ENCODE assay signal across 18 cellular contexts in the genomic region with DNA sequence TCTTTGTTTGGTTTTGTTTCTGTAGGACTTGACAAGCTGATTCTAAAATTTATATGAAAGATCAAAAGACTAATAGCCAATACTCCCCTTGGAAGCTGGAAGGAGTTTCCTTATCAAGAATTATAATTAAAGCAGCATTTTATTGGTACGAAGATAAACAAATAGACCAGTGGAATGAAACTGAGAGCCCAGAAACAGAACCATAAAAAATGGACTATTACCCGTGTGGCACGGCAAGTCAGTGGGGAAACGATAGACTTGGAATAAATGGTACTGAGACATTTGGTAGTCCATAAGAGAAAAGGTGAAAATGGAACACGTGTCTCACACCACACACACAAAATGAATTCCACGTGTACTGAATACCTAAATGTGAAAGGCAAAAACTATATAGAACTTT. TPM values are rescaled to one million over a fixed set of nuclear protein-coding genes. Genes with fewer than 3 reads are reported as not detected.
A peak's percentile ranks its signal among the peaks of the same experiment; 100 is the strongest.
DNase-seq lines count a peak whose midpoint lies in the region; ATAC-seq and TF ChIP-seq lines count a peak whose summit lies in the region.
"Had no signal": no experiment of that assay in that cellular context is flagged by ENCODE, and none has a peak within 500 bp of the region (broad histone marks: within the 10 kb centered on the region; RNA-seq: fewer than 3 reads in every experiment).

No MANE protein-coding gene starts in this region.

- H3K4ac ChIP-seq in mesenchymal stem cell (ENCODE audit: low read depth in 1 of 2, low read length in 2 of 2): no peak overlapping the region

- H2BK12ac ChIP-seq in mesenchymal stem cell (ENCODE audit: low read length in 2 of 2): no peak overlapping the region

- H3K27me3 ChIP-seq in CD8-positive, alpha-beta T cell (ENCODE audit: insufficient read depth, low read length): no peaks in the 10 kb centered on the region
- no peaks in the 10 kb centered on the region for H3K27me3 ChIP-seq in mesenchymal stem cell (ENCODE audit: control insufficient read depth in 1 of 2, insufficient read depth in 1 of 2, low read length in 2 of 2)
- H3K27me3 ChIP-seq: BLaER1, SJCRH30 had no signal

- CTCF ChIA-PET in CD8-positive, alpha-beta T cell (lab: Charles Lee): interaction anchor here (1.9 kb wide), 1 partner anchor 43 kb away, joined by 5 read pairs; the partner anchor contains the start of gene CEP135

- no peak overlapping the region for H3K4me2 ChIP-seq in mesenchymal stem cell (ENCODE audit: low read length, poor library complexity, severe bottlenecking)
- H3K4me2 ChIP-seq: BLaER1, KMS-11 had no signal

- no peaks in the 10 kb centered on the region for H3K9me3 Mint-ChIP-seq in activated T-cell treated with anti-CD3 and anti-CD28 coated beads, Interleukin-2, amount 50 U/mL, for 24 hours
- no peaks in the 10 kb centered on the region for H3K9me3 Mint-ChIP-seq in CD8-positive, alpha-beta T cell

- no peak overlapping the region for H2BK15ac ChIP-seq in mesenchymal stem cell (ENCODE audit: low read depth, poor library complexity, severe bottlenecking)

- no peak overlapping the region for H3K4me3 ChIP-seq in CD8-positive, alpha-beta T cell (ENCODE audit: low read depth, low read length)
- no peak overlapping the region for H3K4me3 ChIP-seq in mesenchymal stem cell (ENCODE audit: insufficient read depth in 1 of 2, low read depth in 1 of 2, low read length in 2 of 2)
- H3K4me3 ChIP-seq: A549, BLaER1, SJCRH30 had no signal

- H2BK120ac ChIP-seq in mesenchymal stem cell (ENCODE audit: low read depth, low read length): no peak overlapping the region

- H3K27me3 Mint-ChIP-seq in activated T-cell treated with anti-CD3 and anti-CD28 coated beads, Interleukin-2, amount 50 U/mL, for 24 hours: no peaks in the 10 kb centered on the region
- H3K27me3 Mint-ChIP-seq in CD8-positive, alpha-beta T cell (ENCODE audit: low read depth): no peaks in the 10 kb centered on the region

- no peaks in the 10 kb centered on the region for H3K36me3 ChIP-seq in CD8-positive, alpha-beta T cell (ENCODE audit: insufficient read depth, low read length)
- peaks cover 3 to 49% of the 10 kb centered on the region in 2 experiments for H3K36me3 ChIP-seq in mesenchymal stem cell (ENCODE audit: control insufficient read depth in 1 of 2, insufficient read depth in 2 of 2, low read depth in 1 of 2, low read length in 2 of 2)

- no peak overlapping the region for H3K4me3 Mint-ChIP-seq in activated T-cell treated with anti-CD3 and anti-CD28 coated beads, Interleukin-2, amount 50 U/mL, for 24 hours
- no peak overlapping the region for H3K4me3 Mint-ChIP-seq in CD8-positive, alpha-beta T cell

- peaks cover 37% of the 10 kb centered on the region for H3K4me1 Mint-ChIP-seq in activated T-cell treated with anti-CD3 and anti-CD28 coated beads, Interleukin-2, amount 50 U/mL, for 24 hours (ENCODE audit: low read depth)
- peaks cover 14% of the 10 kb centered on the region for H3K4me1 Mint-ChIP-seq in CD8-positive, alpha-beta T cell (ENCODE audit: low read depth)

- no peak overlapping the region for H3K23ac ChIP-seq in mesenchymal stem cell (ENCODE audit: low read length in 2 of 2)

- 78% methylated on average over 4 of the region's 6 CpGs for WGBS in mesenchymal stem cell

- H3K9me3 ChIP-seq in CD8-positive, alpha-beta T cell (ENCODE audit: low read length): no peaks in the 10 kb centered on the region
- H3K9me3 ChIP-seq in mesenchymal stem cell (ENCODE audit: control insufficient read depth, low read length): no peaks in the 10 kb centered on the region
- H3K9me3 ChIP-seq: A549, BLaER1, SJCRH30 had no signal

- peaks cover 9% of the 10 kb centered on the region for H3K4me1 ChIP-seq in CD8-positive, alpha-beta T cell (ENCODE audit: insufficient read depth, low read length)
- no peaks in the 10 kb centered on the region for H3K4me1 ChIP-seq in mesenchymal stem cell (ENCODE audit: control insufficient read depth, insufficient read depth, low read depth, low read length)
- H3K4me1 ChIP-seq: BLaER1, SJCRH30 had no signal

- POLR2A ChIA-PET in CD8-positive, alpha-beta T cell (lab: Charles Lee): no interaction called here

- no peaks in the 10 kb centered on the region for H3K79me1 ChIP-seq in mesenchymal stem cell (replicated peaks; ENCODE audit: low read length, poor library complexity, severe bottlenecking)

- no peak for ATAC-seq in CD8-positive, alpha-beta T cell
- ATAC-seq in left colon (peak; percentile 63), GM19328 (IDR thresholded peaks at IDR 0.05; ENCODE audit: unreplicated experiment) (no peak)
- ATAC-seq: A549 had no signal

- no peak overlapping the region for H2BK5ac ChIP-seq in mesenchymal stem cell (ENCODE audit: low read depth, low read length, poor library complexity, severe bottlenecking)

- H3K14ac ChIP-seq in mesenchymal stem cell (ENCODE audit: low read length in 2 of 2): no peak overlapping the region

- peak overlapping the region; percentile 73 for H3K27ac Mint-ChIP-seq in activated T-cell treated with anti-CD3 and anti-CD28 coated beads, Interleukin-2, amount 50 U/mL, for 24 hours
- peak overlapping the region; percentile 69 for H3K27ac Mint-ChIP-seq in CD8-positive, alpha-beta T cell

- H2AK5ac ChIP-seq in mesenchymal stem cell (ENCODE audit: low read length, severe bottlenecking): no peak overlapping the region

- no peak for DNase-seq in activated T-cell treated with anti-CD3 and anti-CD28 coated beads, Interleukin-2, amount 50 U/mL, for 24 hours
- DNase-seq in activated T-cell treated with anti-CD3 and anti-CD28 coated beads, Interleukin-2, amount 50 U/mL, for 48 hours: no peak
- no peak for DNase-seq in CD8-positive, alpha-beta T cell
- no peak for DNase-seq in left colon
- DNase-seq in mesenchymal stem cell: no peak
- DNase-seq in H4 (ENCODE audit: low spot score): no peak
- DNase-seq: DMS79, NCI-H1417 treated with DMSO at 0.1 percent for 48 hours, NCI-H2029 treated with DMSO at 0.1 percent for 48 hours, NCI-H2171, NCI-H526, SJCRH30 had no signal

- H4K8ac ChIP-seq in mesenchymal stem cell (ENCODE audit: low read length): no peak overlapping the region

- H3K18ac ChIP-seq in mesenchymal stem cell (ENCODE audit: low read depth in 1 of 2, low read length in 2 of 2): no peak overlapping the region

- H2AFZ ChIP-seq in mesenchymal stem cell (ENCODE audit: low read depth, low read length): no peak overlapping the region

- no peak overlapping the region for H3K9ac ChIP-seq in mesenchymal stem cell (ENCODE audit: low read length)
- H3K9ac ChIP-seq: BLaER1, KMS-11 had no signal

- H4K91ac ChIP-seq in mesenchymal stem cell (ENCODE audit: low read length): no peak overlapping the region

- no peak for TF ChIP-seq CTCF in CD8-positive, alpha-beta T cell (IDR thresholded peaks at IDR 0.05)
- no peak for TF ChIP-seq CTCF in VCaP (conservative IDR thresholded peaks at IDR 0.05)

- no peak overlapping the region for H3K27ac ChIP-seq in CD8-positive, alpha-beta T cell (ENCODE audit: low read depth, low read length)
- H3K27ac ChIP-seq in VCaP (peak overlapping the region; percentile 27; the same call in 1 of the 2 replicates), mesenchymal stem cell (ENCODE audit: low read length, poor library complexity, severe bottlenecking) (no peak overlapping the region)
- H3K27ac ChIP-seq: A549, BLaER1, HL-60, KMS-11, SJCRH30 had no signal

- intact Hi-C loops in CD8-positive, alpha-beta T cell (cut with DNase I, micrococcal nuclease): loop anchor here in 1 of 2 experiments (5.0 kb wide), 1 partner anchor 41 kb away; the partner anchor contains the start of gene CEP135
- intact Hi-C loops in left colon (cut with DNase I, micrococcal nuclease): no loop called here

- peaks cover 38% of the 10 kb centered on the region for H3K36me3 Mint-ChIP-seq in activated T-cell treated with anti-CD3 and anti-CD28 coated beads, Interleukin-2, amount 50 U/mL, for 24 hours (ENCODE audit: low read depth)
- H3K36me3 Mint-ChIP-seq in CD8-positive, alpha-beta T cell: peaks cover 32% of the 10 kb centered on the region

RNA-seq across cellular contexts. Expression of gene CEP135, which starts 42.4 kb away (rescaled TPM):
- 10 to 100 TPM; 16.6 to 17.1 TPM for total RNA-seq in CD8-positive, alpha-beta T cell
- total RNA-seq in left colon: 1 to 10 TPM; 4.9 to 5.3 TPM
- polyA plus RNA-seq in mesenchymal stem cell (2013, experiment 1 of 2): 4.5 TPM
- 4.3 TPM for polyA plus RNA-seq in mesenchymal stem cell (2013, experiment 2 of 2)
- total RNA-seq in H4 (2014; rRNA removed; shearing (Covaris generic)): 2.3 and 5.2 TPM in 2 replicates

RNA-seq across cellular contexts. Expression of gene EXOC1, which starts 52.9 kb away (rescaled TPM):
- 10 to 100 TPM; 12.1 to 14.5 TPM for total RNA-seq in CD8-positive, alpha-beta T cell
- total RNA-seq in left colon: 10 to 100 TPM; 37.1 to 43.8 TPM
- 26.6 TPM for polyA plus RNA-seq in mesenchymal stem cell (2013, experiment 1 of 2)
- 27.0 TPM for polyA plus RNA-seq in mesenchymal stem cell (2013, experiment 2 of 2)
- total RNA-seq in H4 (2014; rRNA removed; shearing (Covaris generic)): 24.0 and 25.1 TPM in 2 replicates
